ENCODE assay signal across 8 cellular contexts in genomic region chr22:47213571-47214230, GRCh38.
DNase-seq lines count a peak whose midpoint lies in the region; ATAC-seq, FAIRE-seq and TF ChIP-seq lines count a peak whose summit lies in the region.

No MANE protein-coding gene starts in this region.

- H4K20me1 ChIP-seq in H1 (replicated peaks in 1 of 2; ENCODE audit: control insufficient read depth in 1 of 2, insufficient read depth in 2 of 2, low read length in 2 of 2), result no peaks in the 10 kb centered on the region

- ATAC-seq in activated B cell treated with CpG ODN at 0.5 μM for 24 hours (ENCODE audit: low read depth) (peak; percentile 69), gastrocnemius medialis (no peak), GM18519 (IDR thresholded peaks at IDR 0.05; ENCODE audit: low FRiP score, unreplicated experiment) (no peak)

- H3K27ac ChIP-seq in H1 (ENCODE audit: low read depth, low read length), result no peak overlapping the region
- H3K27ac ChIP-seq in gastrocnemius medialis, result no peak overlapping the region

- H3K56ac ChIP-seq in H1 (replicated peaks; ENCODE audit: insufficient read length, low read depth, low read length), result no peak overlapping the region

- no peaks in the 10 kb centered on the region for H3K23me2 ChIP-seq in H1 (ENCODE audit: low read depth, low read length)

- H3K27me3 Mint-ChIP-seq in Calu3 (ENCODE audit: unreplicated experiment) (peaks cover 12% of the 10 kb centered on the region), activated B cell treated with CpG ODN at 0.5 μM for 24 hours (no peaks in the 10 kb centered on the region)

- H3K4me3 ChIP-seq in H1 (ENCODE audit: extremely low read depth in 1 of 4, insufficient read depth in 2 of 4, low read depth in 3 of 4, low read length in 4 of 4) (no peak overlapping the region), gastrocnemius medialis (no peak overlapping the region)

- H3K4me2 ChIP-seq in H1 (ENCODE audit: insufficient read depth in 1 of 2, low read depth in 2 of 2, low read length in 2 of 2), result no peak overlapping the region

- H3K27ac Mint-ChIP-seq in Calu3 (ENCODE audit: unreplicated experiment) (no peak overlapping the region), activated B cell treated with CpG ODN at 0.5 μM for 24 hours (no peak overlapping the region)

- no peak for TF ChIP-seq POLR2A in H1 (IDR thresholded peaks at IDR 0.05; ENCODE audit: control extremely low read depth in 1 of 2, low read depth in 2 of 2, low read length in 2 of 2)
- no peak for TF ChIP-seq POLR2A in gastrocnemius medialis (IDR thresholded peaks at IDR 0.05)

- H2BK20ac ChIP-seq in H1 (ENCODE audit: low read length), result no peak overlapping the region

- CTCF ChIA-PET in Calu3 (lab: Charles Lee) (no interaction called here), activated B cell treated with CpG ODN at 0.5 μM for 24 hours (lab: Charles Lee) (interaction anchor here (0.9 to 2.4 kb wide), 4 partner anchors 9 to 1279 kb away, joined by 3 to 38 read pairs (median 5); no protein-coding TSS in a partner anchor), H1 (lab: Charles Lee; ENCODE audit: partially characterized antibody) (interaction anchor here (0.6 to 1.3 kb wide), 5 partner anchors 12 to 44 kb away, joined by 3 to 7 read pairs (median 3); no protein-coding TSS in a partner anchor)

- TF ChIP-seq EP300 in Ishikawa (IDR thresholded peaks at IDR 0.05; ENCODE audit: borderline replicate concordance) (no peak), H1 (IDR thresholded peaks at IDR 0.05; ENCODE audit: borderline replicate concordance in 1 of 2, low read depth in 2 of 2, low read length in 2 of 2) (no peak)

- intact Hi-C loops in Calu3 (cut with micrococcal nuclease; ENCODE audit: unreplicated experiment) (no loop called here), activated B cell treated with CpG ODN at 0.5 μM for 24 hours (cut with micrococcal nuclease) (no loop called here), gastrocnemius medialis (cut with DNase I; ENCODE audit: low total_unique reads) (no loop called here)

- no peak for FAIRE-seq in H1 (lab: Jason Lieb, UNC)
- FAIRE-seq in HTR-8/SVneo (lab: Jason Lieb, UNC), result no peak

- H3K18ac ChIP-seq in H1 (ENCODE audit: extremely low read depth, low read length), result no peak overlapping the region

- H3K4me3 Mint-ChIP-seq in Calu3 (ENCODE audit: low read depth, unreplicated experiment), result no peak overlapping the region
- no peak overlapping the region for H3K4me3 Mint-ChIP-seq in activated B cell treated with CpG ODN at 0.5 μM for 24 hours

- H2BK120ac ChIP-seq in H1 (replicated peaks; ENCODE audit: low read depth, low read length), result no peak overlapping the region

- H4K8ac ChIP-seq in H1 (ENCODE audit: extremely low read depth, insufficient read depth, low read length), result no peak overlapping the region

- TF ChIP-seq RAD21 in Ishikawa (IDR thresholded peaks at IDR 0.05; ENCODE audit: low read depth), result peak; percentile 76
- TF ChIP-seq RAD21 in H1 (IDR thresholded peaks at IDR 0.05 in 1 of 2, conservative IDR thresholded peaks at IDR 0.05 in 1 of 2; ENCODE audit: low read depth in 2 of 2, low read length in 2 of 2), result peak; percentile 81 to 85

- 86% methylated on average over 16 of the region's 16 CpGs; no CpG with 5 or more reads in 1 of the 2 experiments for WGBS in H1 (ENCODE audit: extremely low coverage in 1 of 2, insufficient coverage in 1 of 2, insufficient read length in 1 of 2, insufficient replicate concordance in 2 of 2, low coverage in 1 of 2, low lambda C conversion rate in 2 of 2, missing lambda C conversion rate in 1 of 2), 2 experiments

- H2BK15ac ChIP-seq in H1 (ENCODE audit: low read length), result no peak overlapping the region

- no peak overlapping the region for H3K14ac ChIP-seq in H1 (ENCODE audit: insufficient read length)

- H3K4me1 ChIP-seq in H1 (replicated peaks in 1 of 4; ENCODE audit: control insufficient read depth in 3 of 4, insufficient read depth in 4 of 4, low read length in 3 of 4) (no peaks in the 10 kb centered on the region), gastrocnemius medialis (no peaks in the 10 kb centered on the region)

- BruUV-seq in Calu3 (replicated peaks; lab: Mats Ljungman, UMichigan), result no TSS peak

- no peak overlapping the region for H4K91ac ChIP-seq in H1 (replicated peaks; ENCODE audit: insufficient read length, low read length)

- H3K9me3 Mint-ChIP-seq in Calu3 (ENCODE audit: low read depth, unreplicated experiment), result peaks cover 5% of the 10 kb centered on the region
- no peaks in the 10 kb centered on the region for H3K9me3 Mint-ChIP-seq in activated B cell treated with CpG ODN at 0.5 μM for 24 hours

- H2AFZ ChIP-seq in H1 (ENCODE audit: low read length), result no peak overlapping the region

- H3K4ac ChIP-seq in H1 (replicated peaks; ENCODE audit: insufficient read length, low read depth, low read length), result no peak overlapping the region

- H2BK12ac ChIP-seq in H1 (ENCODE audit: low read depth, low read length), result no peak overlapping the region

- TF ChIP-seq CTCF in Calu3 (IDR thresholded peaks at IDR 0.05; ENCODE audit: unreplicated experiment) (peak; percentile 64), activated B cell treated with CpG ODN at 0.5 μM for 24 hours (IDR thresholded peaks at IDR 0.05) (peak; percentile 53), H1 (IDR thresholded peaks at IDR 0.05; ENCODE audit: control extremely low read depth in 1 of 3, insufficient read depth in 1 of 3, low read depth in 1 of 3, low read length in 3 of 3) (peak; percentile 66 to 86 (median 81)), gastrocnemius medialis (IDR thresholded peaks at IDR 0.05 in 4 of 5, conservative IDR thresholded peaks at IDR 0.05 in 1 of 5) (peak in 4 of 5 experiments; percentile 23 to 47 (median 28))

- H2AK5ac ChIP-seq in H1 (ENCODE audit: low read depth, low read length), result no peak overlapping the region

- in situ Hi-C loops in gastrocnemius medialis (cut with MboI; ENCODE audit: low sequenced_read_pairs in 4 of 4), result no loop called here

- DNase-seq in Calu3, result peak; percentile 47
- DNase-seq in activated B cell treated with CpG ODN at 0.5 μM for 24 hours, result peak; percentile 34
- DNase-seq in H1 (ENCODE audit: low read depth in 1 of 2, low spot score in 2 of 2), result peak in 1 of 2 experiments; percentile 83
- DNase-seq in gastrocnemius medialis, result no peak
- DNase-seq in HTR-8/SVneo (ENCODE audit: insufficient read length, low spot score), result no peak
- DNase-seq in DMS153 (lab: John Stamatoyannopoulos, UW), result no peak

- no peaks in the 10 kb centered on the region for H3K79me1 ChIP-seq in H1 (ENCODE audit: low read depth, low read length)

- no peak overlapping the region for H3K23ac ChIP-seq in H1 (ENCODE audit: insufficient read length)

- H3K4me1 Mint-ChIP-seq in Calu3 (ENCODE audit: low read depth, unreplicated experiment) (no peaks in the 10 kb centered on the region), activated B cell treated with CpG ODN at 0.5 μM for 24 hours (no peaks in the 10 kb centered on the region)

- H3K9me3 ChIP-seq in H1 (ENCODE audit: insufficient read depth in 2 of 2, low read depth in 1 of 2, low read length in 1 of 2) (peaks cover 64 to 77% of the 10 kb centered on the region in 2 experiments), gastrocnemius medialis (no peaks in the 10 kb centered on the region)

- no peaks in the 10 kb centered on the region for H3K36me3 Mint-ChIP-seq in Calu3 (ENCODE audit: insufficient read depth, unreplicated experiment)
- no peaks in the 10 kb centered on the region for H3K36me3 Mint-ChIP-seq in activated B cell treated with CpG ODN at 0.5 μM for 24 hours (ENCODE audit: low read depth)

- H3K79me2 ChIP-seq in H1 (ENCODE audit: control insufficient read depth in 1 of 2, insufficient read depth in 2 of 2, low read length in 2 of 2), result no peaks in the 10 kb centered on the region

- no peaks in the 10 kb centered on the region for H3K27me3 ChIP-seq in H1 (replicated peaks in 1 of 4; ENCODE audit: control insufficient read depth in 3 of 4, extremely low read depth in 1 of 4, insufficient read depth in 3 of 4, low read length in 3 of 4)
- no peaks in the 10 kb centered on the region for H3K27me3 ChIP-seq in gastrocnemius medialis

- H4K5ac ChIP-seq in H1 (ENCODE audit: insufficient read length, low read depth, low read length), result no peak overlapping the region

- H3K9ac ChIP-seq in H1 (replicated peaks in 1 of 4; ENCODE audit: extremely low read depth in 1 of 4, low read depth in 3 of 4, low read length in 3 of 4), result no peak overlapping the region

- POLR2A ChIA-PET in activated B cell treated with CpG ODN at 0.5 μM for 24 hours (lab: Charles Lee), result no interaction called here
- POLR2A ChIA-PET in H1 (lab: Charles Lee; ENCODE audit: partially characterized antibody), result interaction anchor here (0.6 kb wide), 1 partner anchor 488 kb away, joined by 3 read pairs; no protein-coding TSS in a partner anchor

- no peak overlapping the region for H2BK5ac ChIP-seq in H1 (ENCODE audit: low read depth, low read length)

- H3K36me3 ChIP-seq in H1 (ENCODE audit: control insufficient read depth in 2 of 4, insufficient read depth in 4 of 4, low read length in 3 of 4), result no peaks in the 10 kb centered on the region
- no peaks in the 10 kb centered on the region for H3K36me3 ChIP-seq in gastrocnemius medialis

TF ChIP-seq in Ishikawa, 13 proteins besides CTCF, POLR2A, EP300 and RAD21:
- TF ChIP-seq EGR1 (IDR thresholded peaks at IDR 0.05) (no peak), TCF12 (IDR thresholded peaks at IDR 0.05; ENCODE audit: low read depth) (no peak)

TF ChIP-seq in H1, 55 proteins besides CTCF, POLR2A, EP300 and RAD21:
- TF ChIP-seq SIN3A (conservative IDR thresholded peaks at IDR 0.05 in 1 of 2, IDR thresholded peaks at IDR 0.05 in 1 of 2; ENCODE audit: low read depth in 1 of 2, low read length in 2 of 2) (no peak), CREB1 (IDR thresholded peaks at IDR 0.05) (no peak), PHF8 (conservative IDR thresholded peaks at IDR 0.05; ENCODE audit: low read depth, low read length) (no peak), CHD1 (IDR thresholded peaks at IDR 0.05; ENCODE audit: low read depth, low read length) (no peak), FOSL1 (IDR thresholded peaks at IDR 0.05; ENCODE audit: insufficient read depth, low read depth, low read length) (no peak), NANOG (IDR thresholded peaks at IDR 0.05; ENCODE audit: insufficient read depth, low read depth, low read length, poor library complexity, severe bottlenecking) (no peak), KDM1A (IDR thresholded peaks at IDR 0.05; ENCODE audit: borderline replicate concordance, low read length) (no peak)

Comparison
In these comparisons a context has a peak if more than half of its experiments do, and no peak if none do; other contexts are left out.
1. DNase-seq: peak in Calu3 (single experiment) and activated B cell treated with CpG ODN at 0.5 μM for 24 hours (single experiment); none in gastrocnemius medialis (0 of 2), HTR-8/SVneo (single experiment) and DMS153 (single experiment).
2. CTCF ChIP-seq: peak in every context shown above with its lines; median percentile 81 in H1; 64 in Calu3; 53 in activated B cell treated with CpG ODN at 0.5 μM for 24 hours; 28 in gastrocnemius medialis.